In the genomic region with DNA sequence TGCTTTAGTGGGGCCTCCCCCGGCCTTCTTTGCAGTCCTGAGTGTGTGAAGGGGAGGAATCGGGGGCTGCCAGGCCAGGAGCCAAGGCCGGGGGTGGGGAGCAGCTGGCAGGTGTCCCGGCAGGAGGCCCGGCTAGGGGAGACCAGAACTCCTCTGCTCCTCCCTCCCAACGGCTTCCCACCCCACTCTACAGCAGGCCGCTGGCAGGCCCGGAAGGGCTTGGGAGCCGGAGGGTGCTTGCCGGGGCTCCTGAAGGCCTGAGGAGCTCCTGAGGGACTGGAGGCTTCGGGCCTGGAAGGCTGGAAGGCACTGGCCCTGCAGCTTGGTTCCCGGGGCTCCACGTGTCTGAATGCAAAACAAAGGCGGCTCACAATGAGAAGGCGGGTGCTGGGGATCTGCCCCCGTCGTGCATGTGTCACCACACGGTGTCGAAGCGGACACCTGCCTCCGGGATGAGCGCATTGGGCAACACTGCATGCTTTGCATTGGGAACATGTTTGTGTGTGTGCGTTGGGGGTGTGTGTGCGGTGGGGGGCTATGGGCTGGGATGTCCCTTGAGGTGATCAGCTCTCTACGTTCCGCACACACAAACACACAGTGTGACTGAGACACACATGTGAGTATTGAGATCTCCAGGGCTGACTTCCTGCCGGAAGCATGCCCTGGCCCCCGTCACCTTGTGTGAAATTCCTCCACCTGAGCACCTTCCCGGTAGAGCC, we compare ENCODE assay signal across 14 cellular contexts. TPM values are rescaled to one million over a fixed set of nuclear protein-coding genes. Genes with fewer than 3 reads are reported as not detected.
A peak's percentile ranks its signal among the peaks of the same experiment; 100 is the strongest.
DNase-seq lines count a peak whose midpoint lies in the region; ATAC-seq and TF ChIP-seq lines count a peak whose summit lies in the region.
"Had no signal": no experiment of that assay in that cellular context is flagged by ENCODE, and none has a peak within 500 bp of the region (broad histone marks: within the 10 kb centered on the region; RNA-seq: fewer than 3 reads in every experiment).

No MANE protein-coding gene starts in this region.

- H3K27me3 ChIP-seq in PC-9 (ENCODE audit: insufficient read depth, low read depth) = peaks cover 13% of the 10 kb centered on the region; the same call in 1 of the 2 replicates

- H3K27ac Mint-ChIP-seq in WTC11 (no peak overlapping the region), mesothelial cell of epicardium (peak overlapping the region; percentile 88)
- H3K27ac Mint-ChIP-seq: activated CD8-positive, alpha-beta T cell treated with anti-CD3 and anti-CD28 coated beads for 36 hours; CD14-positive monocyte had no signal

- H3K4me1 Mint-ChIP-seq in WTC11 (peaks cover 9% of the 10 kb centered on the region), mesothelial cell of epicardium (peaks cover 32% of the 10 kb centered on the region)

- intact Hi-C loops in PC-9 (cut with micrococcal nuclease; ENCODE audit: unreplicated experiment) = no loop called here

- no TSS peak for BruUV-seq in PC-9 (replicated peaks; lab: Mats Ljungman, UMichigan)

- H2AFZ ChIP-seq in PC-9 = no peak overlapping the region

- ATAC-seq in WTC11 = no peak
- no peak for ATAC-seq in GM18517 (IDR thresholded peaks at IDR 0.05; ENCODE audit: unreplicated experiment)
- ATAC-seq: activated CD8-positive, alpha-beta T cell treated with anti-CD3 and anti-CD28 coated beads for 36 hours; body of pancreas had no signal

- H3K36me3 Mint-ChIP-seq in WTC11 (no peaks in the 10 kb centered on the region), mesothelial cell of epicardium (no peaks in the 10 kb centered on the region)

- H3K9me3 ChIP-seq in PC-9 (ENCODE audit: insufficient read depth, low read depth) = no peaks in the 10 kb centered on the region
- H3K9me3 ChIP-seq: body of pancreas had no signal

- H3F3A ChIP-seq in PC-9 (ENCODE audit: insufficient read depth, low read depth) = peaks cover 22% of the 10 kb centered on the region

- CTCF ChIA-PET in WTC11 (lab: Charles Lee) (interaction anchor here (3.4 kb wide), 1 partner anchor 15 kb away, joined by 18 read pairs; no protein-coding TSS in a partner anchor), PC-9 (lab: Charles Lee) (interaction anchor here (1.3 kb wide), 1 partner anchor 16 kb away, joined by 5 read pairs; no protein-coding TSS in a partner anchor)

- peaks cover 13% of the 10 kb centered on the region for H3K27me3 Mint-ChIP-seq in WTC11 (ENCODE audit: low read depth)
- peaks cover 15% of the 10 kb centered on the region for H3K27me3 Mint-ChIP-seq in mesothelial cell of epicardium (ENCODE audit: low read depth)

- peak; percentile 77 for DNase-seq in DMS 273 treated with DMSO at 0.1 percent for 48 hours (lab: John Stamatoyannopoulos, UW)
- DNase-seq in NCI-H1694 treated with DMSO at 0.1 percent for 48 hours (lab: John Stamatoyannopoulos, UW) = peak; percentile 99
- DNase-seq in WTC11 (ENCODE audit: low spot score) = no peak
- peak; percentile 71 to 86 for DNase-seq in mesothelial cell of epicardium (ENCODE audit: low spot score in 2 of 2, unreplicated experiment in 2 of 2)
- no peak for DNase-seq in HT-29 (ENCODE audit: low spot score)
- no peak for DNase-seq in PC-9
- DNase-seq: activated CD8-positive, alpha-beta T cell treated with anti-CD3 and anti-CD28 coated beads for 36 hours; activated effector memory CD4-positive, alpha-beta T cell treated with anti-CD3 and anti-CD28 coated beads, Interleukin-2, amount 50 U/mL, for 16 hours; body of pancreas; effector CD8-positive, alpha-beta T cell; kidney glomerular epithelial cell; T1000 had no signal

- H3K79me2 ChIP-seq in PC-9 (ENCODE audit: low read depth) = no peaks in the 10 kb centered on the region

- H3K4me1 ChIP-seq in PC-9 (replicated peaks; ENCODE audit: insufficient read depth) = peaks cover 21% of the 10 kb centered on the region

- no peaks in the 10 kb centered on the region for H3K9me2 ChIP-seq in PC-9 (ENCODE audit: insufficient read depth)

- POLR2A ChIA-PET in WTC11 (lab: Charles Lee) = interaction anchor here (0.9 to 1.1 kb wide), 2 partner anchors 30 to 34 kb away, joined by 3 read pairs; a partner anchor contains a TSS
- POLR2A ChIA-PET in PC-9 (lab: Charles Lee; ENCODE audit: unreplicated experiment) = no interaction called here

- H3K4me2 ChIP-seq in PC-9 = no peak overlapping the region

- H3K9me3 Mint-ChIP-seq in WTC11 (no peaks in the 10 kb centered on the region), mesothelial cell of epicardium (no peaks in the 10 kb centered on the region)
- H3K9me3 Mint-ChIP-seq: activated CD8-positive, alpha-beta T cell treated with anti-CD3 and anti-CD28 coated beads for 36 hours had no signal

- no peak overlapping the region for H3K4me3 ChIP-seq in PC-9
- H3K4me3 ChIP-seq: body of pancreas had no signal

- no peaks in the 10 kb centered on the region for H3K36me3 ChIP-seq in PC-9 (ENCODE audit: low read depth)

- TF ChIP-seq CTCF in WTC11 (IDR thresholded peaks at IDR 0.05) (no peak), mesothelial cell of epicardium (IDR thresholded peaks at IDR 0.05; ENCODE audit: unreplicated experiment) (no peak), PC-9 (conservative IDR thresholded peaks at IDR 0.05) (no peak)

- H3K4me3 Mint-ChIP-seq in WTC11 (no peak overlapping the region), mesothelial cell of epicardium (peak overlapping the region; percentile 33)
- H3K4me3 Mint-ChIP-seq: activated CD8-positive, alpha-beta T cell treated with anti-CD3 and anti-CD28 coated beads for 36 hours; CD14-positive monocyte had no signal

- no peaks in the 10 kb centered on the region for H4K20me1 ChIP-seq in PC-9 (ENCODE audit: insufficient read depth)

- H3K27ac ChIP-seq in PC-9 = no peak overlapping the region
- H3K27ac ChIP-seq: body of pancreas had no signal

TF ChIP-seq in WTC11, 78 proteins besides CTCF, POLR2A, EP300 and RAD21 (continues in another document):
- no peak for TF ChIP-seq CBFB (CRISPR knock-in tag; IDR thresholded peaks at IDR 0.05; ENCODE audit: low read depth)
- TF ChIP-seq GABPB1 (CRISPR knock-in tag; IDR thresholded peaks at IDR 0.05) = peak; percentile 67
- no peak for TF ChIP-seq NR2C2 (CRISPR knock-in tag; IDR thresholded peaks at IDR 0.05)
- TF ChIP-seq NFATC4 (CRISPR knock-in tag; IDR thresholded peaks at IDR 0.05) = no peak
- no peak for TF ChIP-seq JAZF1 (CRISPR knock-in tag; IDR thresholded peaks at IDR 0.05)
- 0 out of 2 replicates have a peak, but pooled peaks have one; percentile 8 for TF ChIP-seq TP53 (CRISPR knock-in tag; IDR thresholded peaks at IDR 0.05)
- TF ChIP-seq, protein P1, sequence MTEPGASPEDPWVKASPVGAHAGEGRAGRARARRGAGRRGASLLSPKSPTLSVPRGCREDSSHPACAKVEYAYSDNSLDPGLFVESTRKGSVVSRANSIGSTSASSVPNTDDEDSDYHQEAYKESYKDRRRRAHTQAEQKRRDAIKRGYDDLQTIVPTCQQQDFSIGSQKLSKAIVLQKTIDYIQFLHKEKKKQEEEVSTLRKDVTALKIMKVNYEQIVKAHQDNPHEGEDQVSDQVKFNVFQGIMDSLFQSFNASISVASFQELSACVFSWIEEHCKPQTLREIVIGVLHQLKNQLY (CRISPR knock-in tag; IDR thresholded peaks at IDR 0.05) = no peak
- no peak for TF ChIP-seq TEAD4 (CRISPR knock-in tag; IDR thresholded peaks at IDR 0.05)
- no peak for TF ChIP-seq TEAD1 (CRISPR knock-in tag; IDR thresholded peaks at IDR 0.05)
- peak; percentile 20; the same call in 1 of the 2 replicates for TF ChIP-seq ZNF423 (CRISPR knock-in tag; IDR thresholded peaks at IDR 0.05)
- TF ChIP-seq, protein P2, sequence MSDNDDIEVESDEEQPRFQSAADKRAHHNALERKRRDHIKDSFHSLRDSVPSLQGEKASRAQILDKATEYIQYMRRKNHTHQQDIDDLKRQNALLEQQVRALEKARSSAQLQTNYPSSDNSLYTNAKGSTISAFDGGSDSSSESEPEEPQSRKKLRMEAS (CRISPR knock-in tag; IDR thresholded peaks at IDR 0.05) = peak; percentile 72; the same call in 1 of the 2 replicates
- TF ChIP-seq, protein P3, sequence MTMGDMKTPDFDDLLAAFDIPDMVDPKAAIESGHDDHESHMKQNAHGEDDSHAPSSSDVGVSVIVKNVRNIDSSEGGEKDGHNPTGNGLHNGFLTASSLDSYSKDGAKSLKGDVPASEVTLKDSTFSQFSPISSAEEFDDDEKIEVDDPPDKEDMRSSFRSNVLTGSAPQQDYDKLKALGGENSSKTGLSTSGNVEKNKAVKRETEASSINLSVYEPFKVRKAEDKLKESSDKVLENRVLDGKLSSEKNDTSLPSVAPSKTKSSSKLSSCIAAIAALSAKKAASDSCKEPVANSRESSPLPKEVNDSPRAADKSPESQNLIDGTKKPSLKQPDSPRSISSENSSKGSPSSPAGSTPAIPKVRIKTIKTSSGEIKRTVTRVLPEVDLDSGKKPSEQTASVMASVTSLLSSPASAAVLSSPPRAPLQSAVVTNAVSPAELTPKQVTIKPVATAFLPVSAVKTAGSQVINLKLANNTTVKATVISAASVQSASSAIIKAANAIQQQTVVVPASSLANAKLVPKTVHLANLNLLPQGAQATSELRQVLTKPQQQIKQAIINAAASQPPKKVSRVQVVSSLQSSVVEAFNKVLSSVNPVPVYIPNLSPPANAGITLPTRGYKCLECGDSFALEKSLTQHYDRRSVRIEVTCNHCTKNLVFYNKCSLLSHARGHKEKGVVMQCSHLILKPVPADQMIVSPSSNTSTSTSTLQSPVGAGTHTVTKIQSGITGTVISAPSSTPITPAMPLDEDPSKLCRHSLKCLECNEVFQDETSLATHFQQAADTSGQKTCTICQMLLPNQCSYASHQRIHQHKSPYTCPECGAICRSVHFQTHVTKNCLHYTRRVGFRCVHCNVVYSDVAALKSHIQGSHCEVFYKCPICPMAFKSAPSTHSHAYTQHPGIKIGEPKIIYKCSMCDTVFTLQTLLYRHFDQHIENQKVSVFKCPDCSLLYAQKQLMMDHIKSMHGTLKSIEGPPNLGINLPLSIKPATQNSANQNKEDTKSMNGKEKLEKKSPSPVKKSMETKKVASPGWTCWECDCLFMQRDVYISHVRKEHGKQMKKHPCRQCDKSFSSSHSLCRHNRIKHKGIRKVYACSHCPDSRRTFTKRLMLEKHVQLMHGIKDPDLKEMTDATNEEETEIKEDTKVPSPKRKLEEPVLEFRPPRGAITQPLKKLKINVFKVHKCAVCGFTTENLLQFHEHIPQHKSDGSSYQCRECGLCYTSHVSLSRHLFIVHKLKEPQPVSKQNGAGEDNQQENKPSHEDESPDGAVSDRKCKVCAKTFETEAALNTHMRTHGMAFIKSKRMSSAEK (CRISPR knock-in tag; IDR thresholded peaks at IDR 0.05; ENCODE audit: borderline replicate concordance) = no peak

RNA-seq across cellular contexts. Expression of a gene that starts 30.9 kb away (rescaled TPM):
- total RNA-seq in WTC11 (2021) (55.6 to 63.8 TPM (median 56.6 TPM) in 3 replicates), mesothelial cell of epicardium (22.1 to 23.9 TPM (median 22.7 TPM) in 3 replicates), PC-9 (2021) (44.6 and 68.8 TPM in 2 replicates)
- total RNA-seq in HT-29 (2014; rRNA removed; shearing (Covaris generic)) = 40.8 and 44.0 TPM in 2 replicates

RNA-seq across cellular contexts. Expression of a gene that starts 52.0 kb away (rescaled TPM):
- 25.1 to 25.4 TPM (median 25.4 TPM) in 3 replicates for total RNA-seq in WTC11 (2021)
- total RNA-seq in mesothelial cell of epicardium = 43.2 to 47.4 TPM (median 45.1 TPM) in 3 replicates
- 5.2 and 5.7 TPM in 2 replicates for total RNA-seq in HT-29 (2014; rRNA removed; shearing (Covaris generic))
- 54.2 and 67.2 TPM in 2 replicates for total RNA-seq in PC-9 (2021)

Comparison
In these comparisons a context has a peak if more than half of its experiments do, and no peak if none do; other contexts are left out.
1. DNase-seq: peak in DMS 273 treated with DMSO at 0.1 percent for 48 hours (single experiment), NCI-H1694 treated with DMSO at 0.1 percent for 48 hours (single experiment) and mesothelial cell of epicardium (2 of 2); none in WTC11 (single experiment), HT-29 (single experiment) and PC-9 (0 of 2).